In the genomic region with DNA sequence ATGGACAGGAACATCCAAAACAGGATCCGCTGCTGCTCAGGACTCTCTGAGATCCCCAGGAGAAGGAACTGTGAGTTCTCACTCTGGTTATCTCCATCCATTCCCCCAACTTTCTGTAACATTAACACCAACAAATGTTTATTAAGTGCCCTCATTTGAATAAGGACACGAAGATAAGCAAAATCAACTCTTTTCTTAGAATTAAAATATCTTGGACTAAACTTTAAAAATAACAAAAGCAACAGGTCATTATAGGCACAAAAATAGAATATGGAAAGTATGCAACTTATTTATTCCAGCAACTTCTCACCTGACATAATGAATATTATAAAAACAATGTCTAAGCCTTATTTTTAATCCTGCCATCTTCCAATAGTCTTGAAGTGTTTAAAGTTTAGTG, we compare ENCODE assay signal across 6 cellular contexts. TPM values are rescaled to one million over a fixed set of nuclear protein-coding genes. Genes with fewer than 3 reads are reported as not detected.
"Had no signal": no experiment of that assay in that cellular context is flagged by ENCODE, and none has a peak within 500 bp of the region (broad histone marks: within the 10 kb centered on the region; RNA-seq: fewer than 3 reads in every experiment).

Gene OR1D5, minus strand, starts transcription at position 101 of the 400 bp plus-strand sequence. Its CDS starts 0 bp downstream, at position 101.

RNA-seq across cellular contexts. Expression of gene OR1D5, which starts in this region (rescaled TPM):
- total RNA-seq: M059J, PC-3, Peyer's patch, Right ventricle myocardium superior, SJSA1 had no signal
- polyA plus RNA-seq: SK-N-SH had no signal
